In genomic region chr2:25341753-25342371, GRCh38 we compare ENCODE assay signal across 8 cellular contexts. TPM values are rescaled to one million over a fixed set of nuclear protein-coding genes. Genes with fewer than 3 reads are reported as not detected.
A peak's percentile ranks its signal among the peaks of the same experiment; 100 is the strongest.
DNase-seq lines count a peak whose midpoint lies in the region; ATAC-seq and TF ChIP-seq lines count a peak whose summit lies in the region.

DNMT3A (minus strand) TSS chr2:25341925; CDS start chr2:25313984, 27,941 bp downstream.

- H3K9me3 ChIP-seq in HUES48 (ENCODE audit: control insufficient read depth, insufficient read depth, low read length) (no peaks in the 10 kb centered on the region), SK-N-MC (ENCODE audit: low read depth, low read length) (no peaks in the 10 kb centered on the region), adipocyte (ENCODE audit: control insufficient read depth, low read length) (no peaks in the 10 kb centered on the region), cardiac muscle cell (ENCODE audit: low read depth) (no peaks in the 10 kb centered on the region), osteoblast (ENCODE audit: low read depth, low read length) (no peaks in the 10 kb centered on the region), vagina (no peaks in the 10 kb centered on the region)

- H3K27ac ChIP-seq in HUES48 (ENCODE audit: low read depth, low read length) (no peak within 1 kb of the TSS), SK-N-MC (no peak within 1 kb of the TSS), cardiac muscle cell (no peak within 1 kb of the TSS), osteoblast (ENCODE audit: low read depth, low read length) (no peak within 1 kb of the TSS), vagina (peak within 1 kb of the TSS; percentile 89)

- DNase-seq in DMS 273 (lab: John Stamatoyannopoulos, UW; ENCODE audit: unreplicated experiment) = peak; percentile 87
- no peak for DNase-seq in SK-N-MC (ENCODE audit: low read depth, low spot score)
- DNase-seq in adipocyte (ENCODE audit: low read depth) = peak; percentile 88
- peak; percentile 83 for DNase-seq in cardiac muscle cell (ENCODE audit: low read depth in 1 of 2, low spot score in 1 of 2)
- peak; percentile 99 for DNase-seq in osteoblast (ENCODE audit: insufficient read length, low spot score, missing footprints)
- DNase-seq in vagina (ENCODE audit: extremely low spot score in 2 of 2) = no peak

- intact Hi-C loops in vagina (cut with DNase I) = no loop called here

- H3K36me3 ChIP-seq in HUES48 (ENCODE audit: control insufficient read depth, insufficient read depth, low read length) = no peaks in the 10 kb centered on the region
- H3K36me3 ChIP-seq in SK-N-MC (ENCODE audit: insufficient read depth, low read length) = no peaks in the 10 kb centered on the region
- no peaks in the 10 kb centered on the region for H3K36me3 ChIP-seq in adipocyte (ENCODE audit: control insufficient read depth, insufficient read depth, low read length, severe bottlenecking)
- no peaks in the 10 kb centered on the region for H3K36me3 ChIP-seq in cardiac muscle cell
- H3K36me3 ChIP-seq in osteoblast (ENCODE audit: insufficient read depth, low read length) = no peaks in the 10 kb centered on the region
- H3K36me3 ChIP-seq in vagina = no peaks in the 10 kb centered on the region

- H4K20me1 ChIP-seq in osteoblast (ENCODE audit: insufficient read depth, low read length) = peaks cover 27% of the 10 kb centered on the region

- H3K79me2 ChIP-seq in osteoblast (ENCODE audit: insufficient read depth, low read length) = peaks cover 9% of the 10 kb centered on the region

- no peak within 1 kb of the TSS for H3K9ac ChIP-seq in HUES48 (ENCODE audit: low read depth, low read length)
- H3K9ac ChIP-seq in SK-N-MC (ENCODE audit: insufficient read length) = peak within 1 kb of the TSS; percentile 59
- peak within 1 kb of the TSS; percentile 51 for H3K9ac ChIP-seq in adipocyte (ENCODE audit: low read length)

- peak in 1 of 2 donors; percentile 27 for TF ChIP-seq POLR2A in vagina (IDR thresholded peaks at IDR 0.05)

- TF ChIP-seq CTCF in cardiac muscle cell (IDR thresholded peaks at IDR 0.05; ENCODE audit: low read depth, low read length) (no peak), osteoblast (IDR thresholded peaks at IDR 0.05; ENCODE audit: extremely low read depth, low read depth, low read length) (no peak), vagina (IDR thresholded peaks at IDR 0.05) (no peak)

- H3K4me1 ChIP-seq in HUES48 (ENCODE audit: control insufficient read depth, insufficient read depth, low read length) (peaks cover 13% of the 10 kb centered on the region), adipocyte (ENCODE audit: control insufficient read depth, insufficient read depth, low read length) (no peaks in the 10 kb centered on the region), cardiac muscle cell (ENCODE audit: low read depth) (peaks cover 15% of the 10 kb centered on the region), osteoblast (ENCODE audit: insufficient read depth, low read length) (no peaks in the 10 kb centered on the region), vagina (peaks cover 40% of the 10 kb centered on the region)

- H3K27me3 ChIP-seq in HUES48 (ENCODE audit: control insufficient read depth, insufficient read depth, low read length) = peaks cover 16% of the 10 kb centered on the region
- H3K27me3 ChIP-seq in adipocyte (replicated peaks; ENCODE audit: control insufficient read depth, insufficient read depth, low read length) = no peaks in the 10 kb centered on the region
- H3K27me3 ChIP-seq in cardiac muscle cell = no peaks in the 10 kb centered on the region
- no peaks in the 10 kb centered on the region for H3K27me3 ChIP-seq in osteoblast (ENCODE audit: insufficient read depth, low read length)
- H3K27me3 ChIP-seq in vagina = no peaks in the 10 kb centered on the region

- peak within 1 kb of the TSS; percentile 81 for H3K4me2 ChIP-seq in osteoblast (ENCODE audit: insufficient read depth, low read length)

- H2AFZ ChIP-seq in osteoblast (ENCODE audit: low read length) = peak within 1 kb of the TSS; percentile 41

- peak; percentile 36 for ATAC-seq in GM21447 (IDR thresholded peaks at IDR 0.05; ENCODE audit: unreplicated experiment)

- H3K4me3 ChIP-seq in HUES48 (ENCODE audit: low read depth, low read length) (peak within 1 kb of the TSS; percentile 61), SK-N-MC (peak within 1 kb of the TSS; percentile 85), adipocyte (ENCODE audit: low read length) (peak within 1 kb of the TSS; percentile 76), cardiac muscle cell (peak within 1 kb of the TSS; percentile 56), osteoblast (ENCODE audit: insufficient read depth, low read length) (peak within 1 kb of the TSS; percentile 73), vagina (peak within 1 kb of the TSS; percentile 67 to 74)

RNA-seq across cellular contexts. Expression of gene DNMT3A, which starts in this region (rescaled TPM):
- total RNA-seq in cardiac muscle cell (90.6 and 116 TPM in 2 replicates), osteoblast (14.7 and 18.5 TPM in 2 replicates), vagina (28.0 TPM)
- polyA plus RNA-seq in cardiac muscle cell = 52.9 and 65.4 TPM in 2 replicates

Comparison
In these comparisons a context has a peak if more than half of its experiments do, and no peak if none do; other contexts are left out.
1. DNase-seq: peak in DMS 273 (single experiment), adipocyte (single experiment), cardiac muscle cell (2 of 2) and osteoblast (single experiment); none in SK-N-MC (single experiment) and vagina (0 of 2).
2. Peak in every context shown above with its lines, with median percentiles within 50 percentile points of each other: H3K4me3 ChIP-seq.